Comparison of ENCODE assay signal across 13 cellular contexts in the genomic region with DNA sequence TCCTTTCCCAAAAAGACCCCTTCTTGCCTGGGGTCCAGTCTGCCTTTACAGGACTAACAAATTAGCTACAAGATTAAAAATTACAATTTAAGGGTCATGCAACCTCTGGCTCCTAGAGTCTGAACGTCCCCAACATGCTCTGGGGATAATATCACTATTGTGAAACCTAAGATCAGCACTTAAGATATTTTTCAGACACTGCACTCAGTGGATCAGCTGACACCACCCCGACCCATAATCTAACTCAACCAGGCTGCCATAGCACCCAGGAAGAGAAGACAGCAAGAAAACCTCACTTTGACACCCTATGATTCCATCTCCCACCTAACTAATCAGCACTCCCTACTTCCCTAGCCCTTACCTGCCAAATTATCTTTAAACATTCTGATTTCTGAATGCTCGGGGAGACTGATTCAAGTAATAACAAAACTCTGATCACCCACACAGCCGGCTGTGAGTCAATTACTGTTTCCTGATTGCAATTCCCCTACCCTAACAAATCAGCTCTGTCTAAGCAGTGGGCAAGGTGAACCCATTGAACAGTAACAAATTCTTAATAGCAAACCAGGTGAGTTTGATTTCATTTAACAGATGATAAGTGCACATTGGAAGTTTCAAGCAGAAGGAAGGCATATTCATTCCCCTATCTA. TPM values are rescaled to one million over a fixed set of nuclear protein-coding genes. Genes with fewer than 3 reads are reported as not detected.
DNase-seq lines count a peak whose midpoint lies in the region; ATAC-seq lines count a peak whose summit lies in the region.
"Not testable (repeated sequence)": the region's sequence is repeated elsewhere in the genome, so short reads cannot be mapped to it uniquely, and the experiment has no call there.
"Had no signal": no experiment of that assay in that cellular context is flagged by ENCODE, and none has a peak within 500 bp of the region (broad histone marks: within the 10 kb centered on the region; RNA-seq: fewer than 3 reads in every experiment).

No MANE protein-coding gene starts in this region.

- H3K27ac Mint-ChIP-seq in activated CD4-positive, alpha-beta T cell treated with anti-CD3 and anti-CD28 coated beads for 36 hours; stimulated activated naive CD8-positive, alpha-beta T cell treated with anti-CD3 and anti-CD28 coated beads, Interleukin-15, amount 100 ng/mL, for 72 hours: not testable (repeated sequence)
- peak overlapping the region; percentile 45 for H3K27ac Mint-ChIP-seq in dendritic cell treated with granulocyte-macrophage colony-stimulating factor and Interleukin-4, amounts not matched to agents 40 ng/mL and 50 ng/mL, for 4 days

- H3K4me3 Mint-ChIP-seq in activated CD4-positive, alpha-beta T cell treated with anti-CD3 and anti-CD28 coated beads for 36 hours; dendritic cell treated with granulocyte-macrophage colony-stimulating factor and Interleukin-4, amounts not matched to agents 40 ng/mL and 50 ng/mL, for 4 days: not testable (repeated sequence)
- peak overlapping the region in 1 of 2 donors; percentile 16 for H3K4me3 Mint-ChIP-seq in stimulated activated naive CD8-positive, alpha-beta T cell treated with anti-CD3 and anti-CD28 coated beads, Interleukin-15, amount 100 ng/mL, for 72 hours

- intact Hi-C loops in activated CD4-positive, alpha-beta T cell treated with anti-CD3 and anti-CD28 coated beads for 36 hours (cut with DNase I, micrococcal nuclease): loop anchor here in 1 of 2 experiments (5.0 kb wide), 1 partner anchor 170 kb away; no protein-coding TSS in a partner anchor
- intact Hi-C loops in dendritic cell treated with granulocyte-macrophage colony-stimulating factor and Interleukin-4, amounts not matched to agents 40 ng/mL and 50 ng/mL, for 4 days (cut with micrococcal nuclease): not testable (repeated sequence)

- DNase-seq in activated CD4-positive, alpha-beta T cell treated with anti-CD3 and anti-CD28 coated beads for 36 hours: peak; percentile 64
- DNase-seq in activated T-cell treated with anti-CD3 and anti-CD28 coated beads for 48 hours (ENCODE audit: low read depth): peak; percentile 15
- DNase-seq in activated naive CD4-positive, alpha-beta T cell treated with Interleukin-2 at 50 U/mL for 16 hours: peak; percentile 42
- DNase-seq in stimulated activated CD4-positive, alpha-beta T cell treated with anti-CD3 and anti-CD28 coated beads, Interleukin-4, amount 100 ng/mL, for 1 hour: peak; percentile 22
- peak in 1 of 2 donors; percentile 18 for DNase-seq in stimulated activated naive CD8-positive, alpha-beta T cell treated with anti-CD3 and anti-CD28 coated beads, Interleukin-15, amount 100 ng/mL, for 72 hours

- H3K9me3 Mint-ChIP-seq in activated CD4-positive, alpha-beta T cell treated with anti-CD3 and anti-CD28 coated beads for 36 hours (ENCODE audit: low read depth); dendritic cell treated with granulocyte-macrophage colony-stimulating factor and Interleukin-4, amounts not matched to agents 40 ng/mL and 50 ng/mL, for 4 days; stimulated activated naive CD8-positive, alpha-beta T cell treated with anti-CD3 and anti-CD28 coated beads, Interleukin-15, amount 100 ng/mL, for 72 hours: not testable (repeated sequence)

- not testable (repeated sequence) for H3K27me3 Mint-ChIP-seq in activated CD4-positive, alpha-beta T cell treated with anti-CD3 and anti-CD28 coated beads for 36 hours; dendritic cell treated with granulocyte-macrophage colony-stimulating factor and Interleukin-4, amounts not matched to agents 40 ng/mL and 50 ng/mL, for 4 days; stimulated activated naive CD8-positive, alpha-beta T cell treated with anti-CD3 and anti-CD28 coated beads, Interleukin-15, amount 100 ng/mL, for 72 hours

- H3K36me3 Mint-ChIP-seq in activated CD4-positive, alpha-beta T cell treated with anti-CD3 and anti-CD28 coated beads for 36 hours (ENCODE audit: low read depth); dendritic cell treated with granulocyte-macrophage colony-stimulating factor and Interleukin-4, amounts not matched to agents 40 ng/mL and 50 ng/mL, for 4 days (ENCODE audit: low read depth): not testable (repeated sequence)

- ATAC-seq in GM18867 (IDR thresholded peaks at IDR 0.05; ENCODE audit: unreplicated experiment) (peak; percentile 56), HG03432 (IDR thresholded peaks at IDR 0.05; ENCODE audit: unreplicated experiment) (peak; percentile 65)
- ATAC-seq in activated CD4-positive, alpha-beta T cell treated with anti-CD3 and anti-CD28 coated beads for 36 hours: peak; percentile 89
- peak; percentile 88 for ATAC-seq in stimulated activated naive CD8-positive, alpha-beta T cell treated with anti-CD3 and anti-CD28 coated beads, Interleukin-15, amount 100 ng/mL, for 72 hours

- POLR2A ChIA-PET in activated CD4-positive, alpha-beta T cell treated with anti-CD3 and anti-CD28 coated beads for 36 hours (lab: Charles Lee): interaction anchor here (0.6 kb wide), 1 partner anchor 188 kb away, joined by 3 read pairs; no protein-coding TSS in a partner anchor

- H3K4me1 Mint-ChIP-seq in activated CD4-positive, alpha-beta T cell treated with anti-CD3 and anti-CD28 coated beads for 36 hours: peaks cover 25% of the 10 kb centered on the region
- peaks cover 30% of the 10 kb centered on the region for H3K4me1 Mint-ChIP-seq in dendritic cell treated with granulocyte-macrophage colony-stimulating factor and Interleukin-4, amounts not matched to agents 40 ng/mL and 50 ng/mL, for 4 days (ENCODE audit: low read depth)
- H3K4me1 Mint-ChIP-seq in stimulated activated naive CD8-positive, alpha-beta T cell treated with anti-CD3 and anti-CD28 coated beads, Interleukin-15, amount 100 ng/mL, for 72 hours: peaks cover 20% of the 10 kb centered on the region

- CTCF ChIA-PET in activated CD4-positive, alpha-beta T cell treated with anti-CD3 and anti-CD28 coated beads for 36 hours (lab: Charles Lee): not testable (repeated sequence)

RNA-seq across cellular contexts. Expression of gene CARD16, which starts 32.1 kb away (rescaled TPM):
- 10 to 100 TPM; 11.6 to 13.9 TPM for total RNA-seq in activated CD4-positive, alpha-beta T cell treated with anti-CD3 and anti-CD28 coated beads for 36 hours
- total RNA-seq: H7, HepG2 had no signal

RNA-seq across cellular contexts. Expression of gene CASP1, which starts 42.3 kb away (rescaled TPM):
- total RNA-seq in activated CD4-positive, alpha-beta T cell treated with anti-CD3 and anti-CD28 coated beads for 36 hours: 10 to 100 TPM; 23.7 to 33.4 TPM
- total RNA-seq: H7 had no signal

RNA-seq across cellular contexts. Expression of gene CASP5, which starts 54.3 kb away (rescaled TPM):
- total RNA-seq in activated CD4-positive, alpha-beta T cell treated with anti-CD3 and anti-CD28 coated beads for 36 hours: not detected
- total RNA-seq: CD8-positive, alpha-beta memory T cell; GM12878; H7; HepG2; HFFc6 had no signal
